19 cellular contexts compared by ENCODE assay signal in the genomic region with DNA sequence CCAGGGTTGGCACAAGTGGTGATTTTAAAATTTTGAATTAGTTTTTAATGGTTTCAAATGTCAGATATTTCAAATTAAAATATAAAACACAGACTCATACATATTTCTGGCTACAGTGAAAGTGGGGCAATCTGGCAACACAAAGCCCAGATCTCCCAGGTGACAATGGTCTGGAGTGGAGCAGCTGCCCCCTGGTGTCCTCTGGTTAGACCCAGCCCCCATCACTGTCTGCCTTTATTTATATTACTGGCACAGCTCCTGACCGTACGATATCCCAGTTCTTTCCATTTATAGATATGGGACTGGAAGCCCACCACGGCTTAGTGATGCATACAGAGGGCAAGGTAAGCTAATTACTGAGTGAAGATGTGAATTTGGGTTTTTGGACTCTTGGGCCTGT.
"Had no signal": no experiment of that assay in that cellular context is flagged by ENCODE, and none has a peak within 500 bp of the region (broad histone marks: within the 10 kb centered on the region; RNA-seq: fewer than 3 reads in every experiment).

No MANE protein-coding gene starts in this region.

- H3K27ac ChIP-seq: coronary artery, esophagus muscularis mucosa, gastroesophageal sphincter, left ventricle myocardium inferior, lower lobe of right lung, ovary, right atrium auricular region, testis, tibial nerve had no signal

- H3K4me3 ChIP-seq: coronary artery, esophagus muscularis mucosa, gastroesophageal sphincter, left ventricle myocardium inferior, lower lobe of right lung, ovary, right atrium auricular region, testis, tibial nerve had no signal

- H3K4me1 ChIP-seq: esophagus muscularis mucosa, gastroesophageal sphincter, lower lobe of right lung, right atrium auricular region, testis, tibial nerve had no signal

- FAIRE-seq: endometrium, keratinocyte had no signal

- H3K9me3 ChIP-seq: esophagus muscularis mucosa, gastroesophageal sphincter, left ventricle myocardium inferior, lower lobe of right lung, ovary, right atrium auricular region, testis, tibial nerve had no signal

- H3K27me3 ChIP-seq: esophagus muscularis mucosa, gastroesophageal sphincter, ovary, right atrium auricular region, testis, tibial nerve had no signal

- DNase-seq: effector CD8-positive, alpha-beta T cell; glutamatergic neuron; immature natural killer cell; left cardiac atrium; left ventricle myocardium inferior; lower lobe of right lung; natural killer cell; ovary; stimulated activated CD4-positive, alpha-beta T cell treated with anti-CD3 and anti-CD28 coated beads, Interleukin-4, amount 100 ng/mL, for 1 hour; stimulated activated CD8-positive, alpha-beta memory T cell treated with anti-CD3 and anti-CD28 coated beads, Interleukin-4, amount 100 ng/mL, for 48 hours; testis had no signal

- H3K36me3 ChIP-seq: esophagus muscularis mucosa, gastroesophageal sphincter, left ventricle myocardium inferior, lower lobe of right lung, ovary, right atrium auricular region, tibial nerve had no signal

- ATAC-seq: gastroesophageal sphincter; left cardiac atrium; lower lobe of right lung; natural killer cell; stimulated activated effector memory CD8-positive, alpha-beta T cell treated with anti-CD3 and anti-CD28 coated beads, Interleukin-12 subunit alpha, Interleukin-12 subunit beta, amount 100 ng/mL, for 72 hours had no signal
